ENCODE assay signal across 9 cellular contexts in genomic region chr17:48612456-48612853, GRCh38. TPM values are rescaled to one million over a fixed set of nuclear protein-coding genes. Genes with fewer than 3 reads are reported as not detected.
DNase-seq lines count a peak whose midpoint lies in the region; TF ChIP-seq lines count a peak whose summit lies in the region.
"Had no signal": no experiment of that assay in that cellular context is flagged by ENCODE, and none has a peak within 500 bp of the region (broad histone marks: within the 10 kb centered on the region; RNA-seq: fewer than 3 reads in every experiment).

No MANE protein-coding gene starts in this region.

- peaks cover 41% of the 10 kb centered on the region for H3K27me3 Mint-ChIP-seq in Caco-2 (ENCODE audit: insufficient read depth, unreplicated experiment)
- peaks cover 100% of the 10 kb centered on the region for H3K27me3 Mint-ChIP-seq in neural crest cell (ENCODE audit: low read depth)

- H3K9me3 ChIP-seq in Caco-2 (no peaks in the 10 kb centered on the region), Karpas-422 (ENCODE audit: low read length) (no peaks in the 10 kb centered on the region)
- H3K9me3 ChIP-seq: pancreas had no signal

- H3K9me3 Mint-ChIP-seq in Caco-2 (ENCODE audit: unreplicated experiment) (no peaks in the 10 kb centered on the region), neural crest cell (no peaks in the 10 kb centered on the region)

- DNase-seq in Caco-2 (no peak), Karpas-422 (peak; percentile 75), astrocyte of the spinal cord (ENCODE audit: low read depth, low spot score) (peak; percentile 61), neural crest cell (ENCODE audit: low read depth, low spot score) (no peak), DMS153 treated with DMSO at 0.1 percent for 48 hours (lab: John Stamatoyannopoulos, UW; ENCODE audit: unreplicated experiment) (no peak), NCI-H2171 (lab: John Stamatoyannopoulos, UW) (no peak), foreskin melanocyte (no peak), NCI-H510A treated with DMSO at 0.1 percent for 48 hours (lab: John Stamatoyannopoulos, UW) (no peak)

- CTCF ChIA-PET in Caco-2 (lab: Charles Lee), result interaction anchor here (0.5 to 1.4 kb wide), 30 partner anchors 9 to 587 kb away, joined by 3 to 28 read pairs (median 4); partner anchors contain the start of genes HOXB5, HOXB9 and NFE2L1

- H3K79me2 ChIP-seq in Karpas-422 (ENCODE audit: low read length), result no peaks in the 10 kb centered on the region

- H3K9ac ChIP-seq in Karpas-422 (ENCODE audit: low read length), result peak overlapping the region; percentile 92

- POLR2A ChIA-PET in Caco-2 (lab: Charles Lee), result interaction anchor here (0.8 to 0.9 kb wide), 2 partner anchors 13 to 565 kb away, joined by 3 to 5 read pairs; partner anchors contain the start of gene NFE2L1

- peak overlapping the region; percentile 98 for H3K4me2 ChIP-seq in Karpas-422 (ENCODE audit: low read depth, low read length, poor library complexity, severe bottlenecking)

- peak overlapping the region; percentile 4 for H3K27ac Mint-ChIP-seq in Caco-2 (ENCODE audit: unreplicated experiment)
- peak overlapping the region; percentile 96 for H3K27ac Mint-ChIP-seq in neural crest cell (ENCODE audit: unreplicated experiment)

- no peaks in the 10 kb centered on the region for H3K9me2 ChIP-seq in Karpas-422 (replicated peaks; ENCODE audit: insufficient read depth, low read length)

- H3K4me1 Mint-ChIP-seq in Caco-2 (ENCODE audit: low read depth, unreplicated experiment) (peaks cover 36% of the 10 kb centered on the region), neural crest cell (peaks cover 21% of the 10 kb centered on the region)

- no TSS peak for BruUV-seq in Caco-2 (replicated peaks; lab: Mats Ljungman, UMichigan)

- peak overlapping the region; percentile 82 for H3K27ac ChIP-seq in Karpas-422 (ENCODE audit: low read length)
- H3K27ac ChIP-seq: pancreas had no signal

- peak overlapping the region; percentile 82 for H2AFZ ChIP-seq in Karpas-422 (ENCODE audit: low read length)

- TF ChIP-seq CTCF in Caco-2 (IDR thresholded peaks at IDR 0.05; ENCODE audit: insufficient read depth in 1 of 2, low read depth in 1 of 2, low read length in 1 of 2, severe bottlenecking in 1 of 2, unreplicated experiment in 1 of 2) (no peak), astrocyte of the spinal cord (IDR thresholded peaks at IDR 0.05; ENCODE audit: low read depth, low read length) (no peak), neural crest cell (conservative IDR thresholded peaks at IDR 0.05) (no peak)

- H3K4me3 Mint-ChIP-seq in Caco-2 (ENCODE audit: unreplicated experiment) (peak overlapping the region; percentile 86), neural crest cell (peak overlapping the region; percentile 91)

- peaks cover 15% of the 10 kb centered on the region for H3K36me3 Mint-ChIP-seq in Caco-2 (ENCODE audit: insufficient read depth, unreplicated experiment)
- peaks cover 12% of the 10 kb centered on the region for H3K36me3 Mint-ChIP-seq in neural crest cell (ENCODE audit: low read depth)

- intact Hi-C loops in Caco-2 (cut with micrococcal nuclease; ENCODE audit: unreplicated experiment), result loop anchor here (2.0 kb wide), 1 partner anchor 460 kb away; no protein-coding TSS in a partner anchor

- H3K27me3 ChIP-seq in Caco-2 (replicated peaks; ENCODE audit: control insufficient read depth, insufficient read depth, low read length) (peaks cover 7% of the 10 kb centered on the region), Karpas-422 (ENCODE audit: low read length) (no peaks in the 10 kb centered on the region)

- H3K4me1 ChIP-seq in Caco-2 (peaks cover 9% of the 10 kb centered on the region), Karpas-422 (ENCODE audit: low read length) (peaks cover 45% of the 10 kb centered on the region)

- H3K36me3 ChIP-seq in Caco-2 (ENCODE audit: control insufficient read depth, insufficient read depth, low read length), result no peaks in the 10 kb centered on the region
- no peaks in the 10 kb centered on the region for H3K36me3 ChIP-seq in Karpas-422 (ENCODE audit: insufficient read depth, low read length)
- H3K36me3 ChIP-seq: pancreas had no signal

- no peaks in the 10 kb centered on the region for H4K20me1 ChIP-seq in Karpas-422 (ENCODE audit: insufficient read depth, low read depth, low read length)

- in situ Hi-C loops in astrocyte of the spinal cord (cut with HindIII; ENCODE audit: low sequenced_read_pairs), result no loop called here

- peak overlapping the region; percentile 70 for H3K4me3 ChIP-seq in Caco-2 (ENCODE audit: low read depth, low read length)
- H3K4me3 ChIP-seq in Karpas-422 (ENCODE audit: low read length), result peak overlapping the region; percentile 82
- peak overlapping the region; percentile 75 for H3K4me3 ChIP-seq in astrocyte of the spinal cord (ENCODE audit: low read depth, low read length)

RNA-seq across cellular contexts. Expression of gene HOXB7, which starts 1.6 kb away (rescaled TPM):
- 23.7 and 28.2 TPM in 2 replicates for total RNA-seq in Caco-2 (2022)
- 9.7 and 12.1 TPM in 2 replicates for total RNA-seq in Karpas-422 (2014; rRNA removed; shearing (Covaris generic); ENCODE audit: low replicate concordance)
- 8.5 and 11.4 TPM in 2 replicates for total RNA-seq in neural crest cell

RNA-seq across cellular contexts. Expression of gene HOXB8, which starts 2.6 kb away (rescaled TPM):
- total RNA-seq in Caco-2 (2022) (0.39 and 1.2 TPM in 2 replicates), neural crest cell (19.7 and 22.9 TPM in 2 replicates)
- 4.2 TPM in 1 of 2 replicates, not detected in the other for total RNA-seq in Karpas-422 (2014; rRNA removed; shearing (Covaris generic); ENCODE audit: low replicate concordance)

RNA-seq across cellular contexts. Expression of gene HOXB6, which starts 7.7 kb away (rescaled TPM):
- 1.8 and 1.9 TPM in 2 replicates for total RNA-seq in Caco-2 (2022)
- total RNA-seq in Karpas-422 (2014; rRNA removed; shearing (Covaris generic); ENCODE audit: low replicate concordance), result 0.48 and 0.65 TPM in 2 replicates
- 9.6 and 11.5 TPM in 2 replicates for total RNA-seq in neural crest cell

RNA-seq across cellular contexts. Expression of gene HOXB9, which starts 13.7 kb away (rescaled TPM):
- total RNA-seq in Caco-2 (2022) (4.5 and 5.4 TPM in 2 replicates), neural crest cell (84.1 and 89.8 TPM in 2 replicates)
- total RNA-seq in Karpas-422 (2014; rRNA removed; shearing (Covaris generic); ENCODE audit: low replicate concordance), result 0.82 and 3.1 TPM in 2 replicates

RNA-seq across cellular contexts. Expression of gene HOXB5, which starts 18.9 kb away (rescaled TPM):
- total RNA-seq in Caco-2 (2022) (not detected in 2 replicates), neural crest cell (2.3 and 2.6 TPM in 2 replicates)
- total RNA-seq in Karpas-422 (2014; rRNA removed; shearing (Covaris generic); ENCODE audit: low replicate concordance), result not detected in 2 replicates

Comparison
In these comparisons a context has a peak if more than half of its experiments do, and no peak if none do; other contexts are left out.
1. DNase-seq: peak in Karpas-422 (single experiment) and astrocyte of the spinal cord (single experiment); none in Caco-2 (0 of 2), neural crest cell (single experiment), DMS153 treated with DMSO at 0.1 percent for 48 hours (single experiment), NCI-H2171 (single experiment), foreskin melanocyte (single experiment) and NCI-H510A treated with DMSO at 0.1 percent for 48 hours (single experiment).
2. Peak in every context shown above with its lines, with median percentiles within 50 percentile points of each other: H3K4me3 ChIP-seq.